ENCODE assay signal across 14 cellular contexts in genomic region chr1:53066433-53066832, GRCh38. TPM values are rescaled to one million over a fixed set of nuclear protein-coding genes. Genes with fewer than 3 reads are reported as not detected.
"Had no signal": no experiment of that assay in that cellular context is flagged by ENCODE, and none has a peak within 500 bp of the region (broad histone marks: within the 10 kb centered on the region; RNA-seq: fewer than 3 reads in every experiment).

No MANE protein-coding gene starts in this region.

- H3K4me3 ChIP-seq: hepatocyte, lung, SJSA1, spleen had no signal

- DNase-seq: activated CD4-positive, alpha-beta T cell treated with anti-CD3 and anti-CD28 coated beads, Interleukin-2, amount 50 U/mL, for 1 hour; activated naive CD4-positive, alpha-beta T cell; activated naive CD8-positive, alpha-beta T cell treated with anti-CD3 and anti-CD28 coated beads, Interleukin-2, amount 50 U/mL, for 24 hours; naive thymus-derived CD4-positive, alpha-beta T cell; spleen; T-helper 9 cell had no signal

- ATAC-seq: activated CD4-positive, CD25-positive, alpha-beta regulatory T cell treated with anti-CD3 and anti-CD28 coated beads, Interleukin-2, amount 50 U/mL, for 24 hours; activated naive CD8-positive, alpha-beta T cell treated with anti-CD3 and anti-CD28 coated beads, Interleukin-2, amount 50 U/mL, for 24 hours; naive thymus-derived CD4-positive, alpha-beta T cell; T-cell had no signal

RNA-seq across cellular contexts. Expression of gene PODN, which starts 4.4 kb away (rescaled TPM):
- total RNA-seq: activated CD8-positive, alpha-beta memory T cell treated with anti-CD3 and anti-CD28 coated beads for 36 hours; activated T-helper 1 cell treated with anti-CD3 and anti-CD28 coated beads, Interleukin-12 subunit alpha, Interleukin-12 subunit beta, Interleukin-2, Interleukin-4 antibody, amounts not matched to agents 30 ng/mL and 10 ng/mL and 1 ng/mL, durations not matched to agents 14 hours and 24 hours and 36 hours; kidney epithelial cell had no signal
